ENCODE assay signal across 19 cellular contexts in genomic region chr13:47796816-47797215, GRCh38.
"Had no signal": no experiment of that assay in that cellular context is flagged by ENCODE, and none has a peak within 500 bp of the region (broad histone marks: within the 10 kb centered on the region; RNA-seq: fewer than 3 reads in every experiment).

No MANE protein-coding gene starts in this region.

- H3K36me3 ChIP-seq: left lung, sigmoid colon, tibial nerve had no signal

- H3K27me3 ChIP-seq: left lung, sigmoid colon, testis, tibial nerve had no signal

- ATAC-seq: left lung; psoas muscle; stimulated activated naive B cell treated with anti-CD40 and anti-IgM and Interleukin-4, amounts not matched to agents 10 μg/mL and 1 μg/mL and 100 μg/mL, for 72 hours; stimulated activated naive CD8-positive, alpha-beta T cell treated with anti-CD3 and anti-CD28 coated beads, Interleukin-15, amount 100 ng/mL, for 72 hours had no signal

- H3K4me3 Mint-ChIP-seq: endodermal cell; naive B cell; nephron; stimulated activated naive B cell treated with anti-CD40 and anti-IgM and Interleukin-4, amounts not matched to agents 10 μg/mL and 1 μg/mL and 100 μg/mL, for 72 hours; stimulated activated naive CD8-positive, alpha-beta T cell treated with anti-CD3 and anti-CD28 coated beads, Interleukin-15, amount 100 ng/mL, for 72 hours had no signal

- DNase-seq: effector CD4-positive, alpha-beta T cell; endodermal cell; islet precursor cell; left lung; mesendoderm; naive B cell; psoas muscle; retina; sigmoid colon; stimulated activated CD4-positive, alpha-beta T cell treated with anti-CD3 and anti-CD28 coated beads, Interleukin-2, amount 100 ng/mL, for 24 hours; stimulated activated CD4-positive, alpha-beta T cell treated with anti-CD3 and anti-CD28 coated beads, Interleukin-4, amount 100 ng/mL, for 4 hours; stimulated activated naive B cell treated with anti-CD40 and anti-IgM and Interleukin-4, amounts not matched to agents 10 μg/mL and 1 μg/mL and 100 μg/mL, for 72 hours; stimulated activated naive CD8-positive, alpha-beta T cell treated with anti-CD3 and anti-CD28 coated beads, Interleukin-15, amount 100 ng/mL, for 72 hours; testis had no signal

- H3K27ac Mint-ChIP-seq: endodermal cell; naive B cell; nephron; stimulated activated naive B cell treated with anti-CD40 and anti-IgM and Interleukin-4, amounts not matched to agents 10 μg/mL and 1 μg/mL and 100 μg/mL, for 72 hours; stimulated activated naive CD8-positive, alpha-beta T cell treated with anti-CD3 and anti-CD28 coated beads, Interleukin-15, amount 100 ng/mL, for 72 hours had no signal

- H3K27ac ChIP-seq: coronary artery, left lung, psoas muscle, sigmoid colon, skin epidermis, testis, tibial nerve had no signal

- H3K9me3 ChIP-seq: psoas muscle, sigmoid colon, testis had no signal

- H3K4me1 Mint-ChIP-seq: endodermal cell; naive B cell; nephron; stimulated activated naive B cell treated with anti-CD40 and anti-IgM and Interleukin-4, amounts not matched to agents 10 μg/mL and 1 μg/mL and 100 μg/mL, for 72 hours; stimulated activated naive CD8-positive, alpha-beta T cell treated with anti-CD3 and anti-CD28 coated beads, Interleukin-15, amount 100 ng/mL, for 72 hours had no signal

- H3K4me1 ChIP-seq: left lung, psoas muscle, sigmoid colon, testis, tibial nerve had no signal

- H3K4me3 ChIP-seq: coronary artery, left lung, lung, psoas muscle, sigmoid colon, skin epidermis, testis, tibial nerve had no signal

- H3K27me3 Mint-ChIP-seq: stimulated activated naive CD8-positive, alpha-beta T cell treated with anti-CD3 and anti-CD28 coated beads, Interleukin-15, amount 100 ng/mL, for 72 hours had no signal
